9 cellular contexts compared by ENCODE assay signal in genomic region chr5:40689442-40689841, GRCh38. TPM values are rescaled to one million over a fixed set of nuclear protein-coding genes. Genes with fewer than 3 reads are reported as not detected.
A peak's percentile ranks its signal among the peaks of the same experiment; 100 is the strongest.
DNase-seq lines count a peak whose midpoint lies in the region; ATAC-seq and TF ChIP-seq lines count a peak whose summit lies in the region.
"Had no signal": no experiment of that assay in that cellular context is flagged by ENCODE, and none has a peak within 500 bp of the region (broad histone marks: within the 10 kb centered on the region; RNA-seq: fewer than 3 reads in every experiment).

No MANE protein-coding gene starts in this region.

- intact Hi-C loops in activated CD8-positive, alpha-beta T cell treated with anti-CD3 and anti-CD28 coated beads for 36 hours (cut with micrococcal nuclease) = loop anchor here (2.0 to 10.0 kb wide), 9 partner anchors 48 to 1485 kb away; no protein-coding TSS in a partner anchor
- intact Hi-C loops in left ventricle myocardium inferior (cut with micrococcal nuclease) = loop anchor here (2.0 to 5.0 kb wide), 2 partner anchors 741 to 1112 kb away; no protein-coding TSS in a partner anchor

- ATAC-seq in GM18520 (IDR thresholded peaks at IDR 0.05; ENCODE audit: unreplicated experiment) = peak; percentile 70
- ATAC-seq in HG03558 (IDR thresholded peaks at IDR 0.05; ENCODE audit: extremely low read depth, unreplicated experiment) = peak; percentile 50
- ATAC-seq in activated CD8-positive, alpha-beta T cell treated with anti-CD3 and anti-CD28 coated beads for 36 hours = peak; percentile 71

- no peaks in the 10 kb centered on the region for H3K9me3 Mint-ChIP-seq in activated CD8-positive, alpha-beta T cell treated with anti-CD3 and anti-CD28 coated beads for 36 hours
- no peaks in the 10 kb centered on the region for H3K9me3 Mint-ChIP-seq in endothelial cell (ENCODE audit: unreplicated experiment)

- H3K27ac Mint-ChIP-seq in activated CD8-positive, alpha-beta T cell treated with anti-CD3 and anti-CD28 coated beads for 36 hours = peak overlapping the region; percentile 88
- no peak overlapping the region for H3K27ac Mint-ChIP-seq in endothelial cell (ENCODE audit: unreplicated experiment)

- POLR2A ChIA-PET in activated CD8-positive, alpha-beta T cell treated with anti-CD3 and anti-CD28 coated beads for 36 hours (lab: Charles Lee) = interaction anchor here (0.7 to 2.5 kb wide), 6 partner anchors 10 to 1493 kb away, joined by 3 to 14 read pairs (median 3); partner anchors contain the start of gene PTGER4

- H3K4me1 ChIP-seq in ACC112 (ENCODE audit: control insufficient read depth, insufficient read depth, low read length, unreplicated experiment) = peaks cover 45% of the 10 kb centered on the region
- H3K4me1 ChIP-seq in left ventricle myocardium inferior = peaks cover 57% of the 10 kb centered on the region

- TF ChIP-seq CTCF in activated CD8-positive, alpha-beta T cell treated with anti-CD3 and anti-CD28 coated beads for 36 hours (IDR thresholded peaks at IDR 0.05) = no peak
- TF ChIP-seq CTCF in left ventricle myocardium inferior (IDR thresholded peaks at IDR 0.05; ENCODE audit: borderline replicate concordance) = no peak
- TF ChIP-seq CTCF in endothelial cell (IDR thresholded peaks at IDR 0.05; ENCODE audit: unreplicated experiment) = no peak

- DNase-seq in activated CD8-positive, alpha-beta T cell treated with anti-CD3 and anti-CD28 coated beads for 36 hours = peak; percentile 82
- DNase-seq in left ventricle myocardium inferior (no peak), stromal cell of bone marrow (ENCODE audit: low read depth) (peak; percentile 96), endothelial cell (ENCODE audit: low spot score) (no peak)
- no peak for DNase-seq in activated CD8-positive, alpha-beta memory T cell treated with anti-CD3 and anti-CD28 coated beads for 24 hours

- H2AFZ ChIP-seq in ACC112 (ENCODE audit: low read length, unreplicated experiment) = no peak overlapping the region

- H3K27me3 ChIP-seq in ACC112 (ENCODE audit: insufficient read depth, low read length) (no peaks in the 10 kb centered on the region), left ventricle myocardium inferior (ENCODE audit: low read depth) (peaks cover 17% of the 10 kb centered on the region)
- H3K27me3 ChIP-seq: tibial nerve had no signal

- peaks cover 59% of the 10 kb centered on the region for H3K79me2 ChIP-seq in ACC112 (ENCODE audit: control insufficient read depth, insufficient read depth, low read length, unreplicated experiment)

- peaks cover 15% of the 10 kb centered on the region for H3K36me3 ChIP-seq in ACC112 (ENCODE audit: insufficient read depth, low read length)
- H3K36me3 ChIP-seq in left ventricle myocardium inferior = peaks cover 23% of the 10 kb centered on the region

- peaks cover 62% of the 10 kb centered on the region for H3K4me1 Mint-ChIP-seq in activated CD8-positive, alpha-beta T cell treated with anti-CD3 and anti-CD28 coated beads for 36 hours (ENCODE audit: low read depth)
- H3K4me1 Mint-ChIP-seq in endothelial cell (ENCODE audit: unreplicated experiment) = no peaks in the 10 kb centered on the region

- H3K27ac ChIP-seq in ACC112 (ENCODE audit: low read depth, low read length) = peak overlapping the region; percentile 88
- H3K27ac ChIP-seq in left ventricle myocardium inferior (replicated peaks) = peak overlapping the region; percentile 93

- no peaks in the 10 kb centered on the region for H3K9me3 ChIP-seq in left ventricle myocardium inferior (replicated peaks)
- H3K9me3 ChIP-seq: tibial nerve had no signal

- no peaks in the 10 kb centered on the region for H3K27me3 Mint-ChIP-seq in activated CD8-positive, alpha-beta T cell treated with anti-CD3 and anti-CD28 coated beads for 36 hours
- H3K27me3 Mint-ChIP-seq in endothelial cell (ENCODE audit: unreplicated experiment) = no peaks in the 10 kb centered on the region

- CTCF ChIA-PET in activated CD8-positive, alpha-beta T cell treated with anti-CD3 and anti-CD28 coated beads for 36 hours (lab: Charles Lee) = interaction anchor here (0.9 to 1.6 kb wide), 11 partner anchors 9 to 757 kb away, joined by 3 to 7 read pairs (median 4); partner anchors contain the start of gene PTGER4

- H3K4me3 Mint-ChIP-seq in activated CD8-positive, alpha-beta T cell treated with anti-CD3 and anti-CD28 coated beads for 36 hours = peak overlapping the region; percentile 54
- no peak overlapping the region for H3K4me3 Mint-ChIP-seq in endothelial cell (ENCODE audit: unreplicated experiment)

- peaks cover 87% of the 10 kb centered on the region for H3K36me3 Mint-ChIP-seq in activated CD8-positive, alpha-beta T cell treated with anti-CD3 and anti-CD28 coated beads for 36 hours (ENCODE audit: low read depth)
- H3K36me3 Mint-ChIP-seq in endothelial cell (ENCODE audit: low read depth, unreplicated experiment) = no peaks in the 10 kb centered on the region

- H3K4me3 ChIP-seq in ACC112 (ENCODE audit: low read depth, low read length) (peak overlapping the region; percentile 57), left ventricle myocardium inferior (no peak overlapping the region)
- H3K4me3 ChIP-seq: tibial nerve had no signal

RNA-seq across cellular contexts. Expression of gene PTGER4, which starts 9.7 kb away (rescaled TPM):
- 10 to 100 TPM; 62.8 to 62.9 TPM for total RNA-seq in activated CD8-positive, alpha-beta T cell treated with anti-CD3 and anti-CD28 coated beads for 36 hours
- total RNA-seq in left ventricle myocardium inferior = 6.2 TPM
- 0.26 TPM for total RNA-seq in endothelial cell (ENCODE audit: unreplicated experiment)

Comparison
In these comparisons a context has a peak if more than half of its experiments do, and no peak if none do; other contexts are left out.
1. DNase-seq: peak in activated CD8-positive, alpha-beta T cell treated with anti-CD3 and anti-CD28 coated beads for 36 hours (single experiment) and stromal cell of bone marrow (single experiment); none in left ventricle myocardium inferior (single experiment), endothelial cell (single experiment) and activated CD8-positive, alpha-beta memory T cell treated with anti-CD3 and anti-CD28 coated beads for 24 hours (single experiment).
2. Peak in every context shown above with its lines, with median percentiles within 50 percentile points of each other: ATAC-seq.